ENCODE assay signal across 1 cellular context in the genomic region with DNA sequence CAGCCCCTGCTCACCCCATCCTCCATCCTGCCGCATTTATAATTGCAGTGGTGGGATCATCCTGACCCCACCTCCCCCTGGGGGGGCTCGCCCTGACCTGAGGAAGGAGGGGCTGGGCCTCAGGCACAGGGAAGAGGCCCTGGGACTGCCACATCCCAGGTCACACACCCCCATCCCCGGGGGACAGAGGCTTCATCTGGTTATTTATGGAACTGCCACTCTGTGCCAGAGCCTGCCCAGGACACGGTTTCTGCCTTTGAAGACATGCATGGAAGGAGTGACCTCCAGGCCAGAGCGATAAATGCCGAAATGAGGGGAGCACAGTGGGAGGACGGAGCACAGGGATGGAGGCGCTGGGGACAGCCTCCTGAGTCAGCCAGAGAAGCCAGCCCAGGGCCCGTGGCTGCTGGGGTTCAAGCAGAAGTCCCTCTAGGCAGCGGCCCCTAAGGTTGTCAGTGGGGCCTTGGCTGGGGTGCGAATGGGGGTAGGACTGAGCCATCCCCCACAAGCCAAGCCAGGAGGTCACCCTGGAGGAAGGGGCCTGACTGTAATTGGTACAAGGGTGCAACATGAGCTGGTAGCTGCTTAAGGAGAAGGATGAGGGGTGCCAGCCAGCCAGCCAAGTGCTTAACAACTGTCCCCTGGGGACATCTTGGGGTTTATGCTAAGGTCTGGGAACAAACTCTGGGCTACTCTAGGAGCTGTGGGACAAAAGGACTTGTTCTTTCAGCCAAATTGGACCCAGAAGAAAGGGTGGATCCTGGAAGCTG.
TF ChIP-seq lines count a peak whose summit lies in the region.

No MANE protein-coding gene starts in this region.

TF ChIP-seq in IMR-90, 13 proteins besides CTCF, POLR2A, EP300 and RAD21 (continued from another document):
- TF ChIP-seq MAFK (IDR thresholded peaks at IDR 0.05; ENCODE audit: low read depth, low read length) (no peak), FOS (IDR thresholded peaks at IDR 0.05; ENCODE audit: low read depth, low read length) (no peak), NFE2L2 (IDR thresholded peaks at IDR 0.05; ENCODE audit: low read depth, low read length) (no peak), BHLHE40 (IDR thresholded peaks at IDR 0.05; ENCODE audit: low read depth, low read length) (no peak), MAZ (IDR thresholded peaks at IDR 0.05; ENCODE audit: borderline replicate concordance, low read depth, low read length) (no peak), SMC3 (IDR thresholded peaks at IDR 0.05; ENCODE audit: low read depth, low read length) (no peak), CEBPB (IDR thresholded peaks at IDR 0.05; ENCODE audit: low read depth, low read length) (no peak)
- TF ChIP-seq, protein P1, sequence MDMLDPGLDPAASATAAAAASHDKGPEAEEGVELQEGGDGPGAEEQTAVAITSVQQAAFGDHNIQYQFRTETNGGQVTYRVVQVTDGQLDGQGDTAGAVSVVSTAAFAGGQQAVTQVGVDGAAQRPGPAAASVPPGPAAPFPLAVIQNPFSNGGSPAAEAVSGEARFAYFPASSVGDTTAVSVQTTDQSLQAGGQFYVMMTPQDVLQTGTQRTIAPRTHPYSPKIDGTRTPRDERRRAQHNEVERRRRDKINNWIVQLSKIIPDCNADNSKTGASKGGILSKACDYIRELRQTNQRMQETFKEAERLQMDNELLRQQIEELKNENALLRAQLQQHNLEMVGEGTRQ (IDR thresholded peaks at IDR 0.05; ENCODE audit: low read depth, low read length), result no peak
- TF ChIP-seq, protein P2, sequence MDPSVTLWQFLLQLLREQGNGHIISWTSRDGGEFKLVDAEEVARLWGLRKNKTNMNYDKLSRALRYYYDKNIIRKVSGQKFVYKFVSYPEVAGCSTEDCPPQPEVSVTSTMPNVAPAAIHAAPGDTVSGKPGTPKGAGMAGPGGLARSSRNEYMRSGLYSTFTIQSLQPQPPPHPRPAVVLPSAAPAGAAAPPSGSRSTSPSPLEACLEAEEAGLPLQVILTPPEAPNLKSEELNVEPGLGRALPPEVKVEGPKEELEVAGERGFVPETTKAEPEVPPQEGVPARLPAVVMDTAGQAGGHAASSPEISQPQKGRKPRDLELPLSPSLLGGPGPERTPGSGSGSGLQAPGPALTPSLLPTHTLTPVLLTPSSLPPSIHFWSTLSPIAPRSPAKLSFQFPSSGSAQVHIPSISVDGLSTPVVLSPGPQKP (IDR thresholded peaks at IDR 0.05; ENCODE audit: borderline replicate concordance, low read depth, low read length), result no peak
TF ChIP-seq in IMR-90: peak in this region for 0.
